In genomic region chr17:17590883-17591407, GRCh38 we compare ENCODE assay signal across 8 cellular contexts. TPM values are rescaled to one million over a fixed set of nuclear protein-coding genes. Genes with fewer than 3 reads are reported as not detected.
DNase-seq lines count a peak whose midpoint lies in the region; ATAC-seq and TF ChIP-seq lines count a peak whose summit lies in the region.

No MANE protein-coding gene starts in this region.

- no peaks in the 10 kb centered on the region for H3K27me3 Mint-ChIP-seq in activated T-helper 1 cell treated with anti-CD3 and anti-CD28 coated beads, Interleukin-12 subunit alpha, Interleukin-12 subunit beta, Interleukin-2, Interleukin-4 antibody, amounts not matched to agents 30 ng/mL and 10 ng/mL and 1 ng/mL, durations not matched to agents 14 hours and 24 hours and 36 hours (ENCODE audit: insufficient read depth)

- intact Hi-C loops in heart left ventricle (cut with DNase I), result loop anchor here in 1 of 10 donors (5.0 kb wide), 1 partner anchor 311 kb away; no protein-coding TSS in a partner anchor
- intact Hi-C loops in Right ventricle myocardium superior (cut with DNase I), result no loop called here
- intact Hi-C loops in activated T-helper 1 cell treated with anti-CD3 and anti-CD28 coated beads, Interleukin-12 subunit alpha, Interleukin-12 subunit beta, Interleukin-2, Interleukin-4 antibody, amounts not matched to agents 30 ng/mL and 10 ng/mL and 1 ng/mL, durations not matched to agents 14 hours and 24 hours and 36 hours (cut with micrococcal nuclease), result loop anchor here (1.0 to 5.0 kb wide), 12 partner anchors 95 to 726 kb away; partner anchors contain the start of genes ALKBH5, ATPAF2, COPS3 and DRC3

- H3K27me3 ChIP-seq in heart left ventricle (no peaks in the 10 kb centered on the region), kidney epithelial cell (ENCODE audit: control insufficient read depth, insufficient read depth, low read length) (no peaks in the 10 kb centered on the region), thymus (ENCODE audit: control insufficient read depth, insufficient read depth) (no peaks in the 10 kb centered on the region)

- peak overlapping the region; percentile 94 for H3K27ac Mint-ChIP-seq in activated T-helper 1 cell treated with anti-CD3 and anti-CD28 coated beads, Interleukin-12 subunit alpha, Interleukin-12 subunit beta, Interleukin-2, Interleukin-4 antibody, amounts not matched to agents 30 ng/mL and 10 ng/mL and 1 ng/mL, durations not matched to agents 14 hours and 24 hours and 36 hours

- H3K4me1 Mint-ChIP-seq in activated T-helper 1 cell treated with anti-CD3 and anti-CD28 coated beads, Interleukin-12 subunit alpha, Interleukin-12 subunit beta, Interleukin-2, Interleukin-4 antibody, amounts not matched to agents 30 ng/mL and 10 ng/mL and 1 ng/mL, durations not matched to agents 14 hours and 24 hours and 36 hours (ENCODE audit: low read depth), result peaks cover 18% of the 10 kb centered on the region

- peak overlapping the region; percentile 76 to 98 (median 90) for H3K4me3 ChIP-seq in heart left ventricle
- H3K4me3 ChIP-seq in kidney epithelial cell (ENCODE audit: low read depth, low read length), result peak overlapping the region; percentile 81
- peak overlapping the region; percentile 61 for H3K4me3 ChIP-seq in thymus (ENCODE audit: low read length)

- ATAC-seq in heart left ventricle (no peak), Right ventricle myocardium superior (ENCODE audit: poor library complexity) (no peak), HG03135 (IDR thresholded peaks at IDR 0.05; ENCODE audit: unreplicated experiment) (no peak)

- no peak for TF ChIP-seq POLR2A in heart left ventricle (IDR thresholded peaks at IDR 0.05)

- no peak for TF ChIP-seq CTCF in heart left ventricle (IDR thresholded peaks at IDR 0.05)
- no peak for TF ChIP-seq CTCF in kidney epithelial cell (IDR thresholded peaks at IDR 0.05; ENCODE audit: insufficient read depth, low read length, poor library complexity, severe bottlenecking)

- H3K36me3 Mint-ChIP-seq in activated T-helper 1 cell treated with anti-CD3 and anti-CD28 coated beads, Interleukin-12 subunit alpha, Interleukin-12 subunit beta, Interleukin-2, Interleukin-4 antibody, amounts not matched to agents 30 ng/mL and 10 ng/mL and 1 ng/mL, durations not matched to agents 14 hours and 24 hours and 36 hours (ENCODE audit: low read depth), result peaks cover 3% of the 10 kb centered on the region

- H3K4me1 ChIP-seq in heart left ventricle, result peaks cover 0 to 27% (median 17%) of the 10 kb centered on the region in 12 donors
- peaks cover 10% of the 10 kb centered on the region for H3K4me1 ChIP-seq in thymus (ENCODE audit: control insufficient read depth, insufficient read depth, low read length)

- peak overlapping the region in 11 of 12 donors; percentile 86 to 96 (median 92) for H3K27ac ChIP-seq in heart left ventricle
- peak overlapping the region; percentile 25 for H3K27ac ChIP-seq in thymus (ENCODE audit: low read depth)

- H3K4me3 Mint-ChIP-seq in activated T-helper 1 cell treated with anti-CD3 and anti-CD28 coated beads, Interleukin-12 subunit alpha, Interleukin-12 subunit beta, Interleukin-2, Interleukin-4 antibody, amounts not matched to agents 30 ng/mL and 10 ng/mL and 1 ng/mL, durations not matched to agents 14 hours and 24 hours and 36 hours, result peak overlapping the region; percentile 98

- H3K9me3 ChIP-seq in heart left ventricle (no peaks in the 10 kb centered on the region), thymus (ENCODE audit: control insufficient read depth) (no peaks in the 10 kb centered on the region)

- no peaks in the 10 kb centered on the region for H3K36me3 ChIP-seq in heart left ventricle
- no peaks in the 10 kb centered on the region for H3K36me3 ChIP-seq in kidney epithelial cell (ENCODE audit: control insufficient read depth, insufficient read depth, low read length)
- no peaks in the 10 kb centered on the region for H3K36me3 ChIP-seq in thymus (ENCODE audit: control insufficient read depth, insufficient read depth)

- 1 to 5% (median 1%) methylated on average over 19 to 28 of the region's 28 CpGs for WGBS in heart left ventricle, 4 donors
- WGBS in thymus, result 5% methylated on average over 28 of the region's 28 CpGs

- H3K9me3 Mint-ChIP-seq in activated T-helper 1 cell treated with anti-CD3 and anti-CD28 coated beads, Interleukin-12 subunit alpha, Interleukin-12 subunit beta, Interleukin-2, Interleukin-4 antibody, amounts not matched to agents 30 ng/mL and 10 ng/mL and 1 ng/mL, durations not matched to agents 14 hours and 24 hours and 36 hours, result no peaks in the 10 kb centered on the region

- DNase-seq in heart left ventricle (peak in 1 of 5 donors; percentile 29), Right ventricle myocardium superior (no peak), kidney epithelial cell (ENCODE audit: low read depth) (no peak), NCI-H446 treated with DMSO at 0.1 percent for 48 hours (lab: John Stamatoyannopoulos, UW) (no peak), NCI-H524 treated with DMSO at 0.1 percent for 48 hours (lab: John Stamatoyannopoulos, UW) (no peak)
- DNase-seq in activated T-helper 1 cell treated with anti-CD3 and anti-CD28 coated beads, Interleukin-12 subunit alpha, Interleukin-12 subunit beta, Interleukin-2, Interleukin-4 antibody, amounts not matched to agents 30 ng/mL and 10 ng/mL and 1 ng/mL, durations not matched to agents 14 hours and 24 hours and 36 hours (ENCODE audit: low spot score), result no peak

RNA-seq across cellular contexts. Expression of gene PEMT, which starts 0.6 kb away (rescaled TPM):
- total RNA-seq in heart left ventricle (10 to 100 TPM; 15.7 to 41.0 (median 25.4) TPM), Right ventricle myocardium superior (16.2 TPM), kidney epithelial cell (87.2 and 109 TPM in 2 replicates)
- polyA plus RNA-seq in heart left ventricle (10 to 100 TPM; 25.0 to 42.2 TPM), thymus (14.1 TPM)
- total RNA-seq in activated T-helper 1 cell treated with anti-CD3 and anti-CD28 coated beads, Interleukin-12 subunit alpha, Interleukin-12 subunit beta, Interleukin-2, Interleukin-4 antibody, amounts not matched to agents 30 ng/mL and 10 ng/mL and 1 ng/mL, durations not matched to agents 14 hours and 24 hours and 36 hours, result 39.9 and 45.1 TPM in 2 replicates
